Comparison of ENCODE assay signal across 1 cellular context in the genomic region with DNA sequence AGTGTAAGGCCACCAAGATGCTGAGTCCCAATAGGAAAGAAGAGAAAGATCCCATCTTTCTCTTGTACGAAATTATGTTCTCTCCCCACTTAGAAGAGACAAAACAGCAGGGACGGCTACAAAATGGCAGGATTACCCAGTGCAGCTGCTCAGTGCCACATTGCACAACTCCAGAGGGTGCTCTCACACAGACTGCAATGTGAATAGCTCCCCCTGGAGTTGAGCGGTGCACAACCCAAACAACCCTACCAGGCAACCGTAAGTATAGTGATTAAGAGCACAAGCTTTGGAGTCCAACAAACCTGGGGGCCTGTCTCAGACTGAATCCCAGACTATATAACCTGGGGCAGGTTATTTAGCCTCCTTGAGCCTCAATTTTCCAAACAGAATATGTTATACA.
TF ChIP-seq lines count a peak whose summit lies in the region.

No MANE protein-coding gene starts in this region.

TF ChIP-seq in HepG2, 621 proteins besides CTCF, POLR2A, EP300 and RAD21 (continued from another document and continues in another):
- TF ChIP-seq, protein P1, sequence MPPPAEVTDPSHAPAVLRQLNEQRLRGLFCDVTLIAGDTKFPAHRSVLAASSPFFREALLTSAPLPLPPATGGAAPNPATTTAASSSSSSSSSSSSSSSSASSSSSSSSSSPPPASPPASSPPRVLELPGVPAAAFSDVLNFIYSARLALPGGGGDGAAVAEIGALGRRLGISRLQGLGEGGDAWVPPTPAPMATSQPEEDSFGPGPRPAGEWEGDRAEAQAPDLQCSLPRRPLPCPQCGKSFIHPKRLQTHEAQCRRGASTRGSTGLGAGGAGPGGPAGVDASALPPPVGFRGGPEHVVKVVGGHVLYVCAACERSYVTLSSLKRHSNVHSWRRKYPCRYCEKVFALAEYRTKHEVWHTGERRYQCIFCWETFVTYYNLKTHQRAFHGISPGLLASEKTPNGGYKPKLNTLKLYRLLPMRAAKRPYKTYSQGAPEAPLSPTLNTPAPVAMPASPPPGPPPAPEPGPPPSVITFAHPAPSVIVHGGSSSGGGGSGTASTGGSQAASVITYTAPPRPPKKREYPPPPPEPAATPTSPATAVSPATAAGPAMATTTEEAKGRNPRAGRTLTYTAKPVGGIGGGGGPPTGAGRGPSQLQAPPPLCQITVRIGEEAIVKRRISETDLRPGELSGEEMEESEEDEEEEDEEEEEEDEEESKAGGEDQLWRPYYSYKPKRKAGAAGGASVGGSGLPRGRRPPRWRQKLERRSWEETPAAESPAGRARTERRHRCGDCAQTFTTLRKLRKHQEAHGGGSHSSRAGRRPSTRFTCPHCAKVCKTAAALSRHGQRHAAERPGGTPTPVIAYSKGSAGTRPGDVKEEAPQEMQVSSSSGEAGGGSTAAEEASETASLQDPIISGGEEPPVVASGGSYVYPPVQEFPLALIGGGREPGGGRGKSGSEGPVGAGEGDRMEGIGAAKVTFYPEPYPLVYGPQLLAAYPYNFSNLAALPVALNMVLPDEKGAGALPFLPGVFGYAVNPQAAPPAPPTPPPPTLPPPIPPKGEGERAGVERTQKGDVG (CRISPR knock-in tag; IDR thresholded peaks at IDR 0.05; ENCODE audit: borderline replicate concordance), result no peak
- TF ChIP-seq KDM5A (IDR thresholded peaks at IDR 0.05; ENCODE audit: borderline replicate concordance, low read length) (no peak), ZNF782 (CRISPR knock-in tag; IDR thresholded peaks at IDR 0.05; ENCODE audit: borderline replicate concordance) (no peak), ATF7 (IDR thresholded peaks at IDR 0.05) (no peak), ATF7 (CRISPR knock-in tag; IDR thresholded peaks at IDR 0.05) (no peak), SKI (IDR thresholded peaks at IDR 0.05; ENCODE audit: partially characterized antibody) (no peak), ZNF33B (CRISPR knock-in tag; IDR thresholded peaks at IDR 0.05) (no peak), RARA (CRISPR knock-in tag; IDR thresholded peaks at IDR 0.05) (peak; percentile 53; the same call in 1 of the 2 replicates), IRF2 (CRISPR knock-in tag; IDR thresholded peaks at IDR 0.05) (no peak), TCF12 (IDR thresholded peaks at IDR 0.05) (no peak), TCF12 (CRISPR knock-in tag; IDR thresholded peaks at IDR 0.05) (no peak), ZNF564 (CRISPR knock-in tag; IDR thresholded peaks at IDR 0.05) (no peak), SALL1 (CRISPR knock-in tag; IDR thresholded peaks at IDR 0.05) (peak; percentile 55; the same call in 1 of the 2 replicates), TCF7 (IDR thresholded peaks at IDR 0.05; ENCODE audit: low read depth) (no peak), PAX8 (CRISPR knock-in tag; IDR thresholded peaks at IDR 0.05; ENCODE audit: borderline replicate concordance) (no peak), SRSF4 (IDR thresholded peaks at IDR 0.05; ENCODE audit: low read depth, low read length, poor library complexity, severe bottlenecking) (no peak), CENPT (CRISPR knock-in tag; IDR thresholded peaks at IDR 0.05; ENCODE audit: low read depth) (no peak), ZNF510 (CRISPR knock-in tag; IDR thresholded peaks at IDR 0.05; ENCODE audit: low read depth) (no peak), NFKBIZ (CRISPR knock-in tag; IDR thresholded peaks at IDR 0.05) (no peak), SNAPC2 (CRISPR knock-in tag; IDR thresholded peaks at IDR 0.05) (no peak), GATA4 (IDR thresholded peaks at IDR 0.05; ENCODE audit: borderline replicate concordance, low read depth) (no peak), ZKSCAN8 (CRISPR knock-in tag; IDR thresholded peaks at IDR 0.05; ENCODE audit: borderline replicate concordance) (peak; percentile 73; the same call in 1 of the 2 replicates), ZBTB8A (CRISPR knock-in tag; IDR thresholded peaks at IDR 0.05; ENCODE audit: borderline replicate concordance, low read depth) (no peak), ARNTL (CRISPR knock-in tag; IDR thresholded peaks at IDR 0.05) (no peak), MAFG (CRISPR knock-in tag; IDR thresholded peaks at IDR 0.05) (no peak), ZNF230 (CRISPR knock-in tag; IDR thresholded peaks at IDR 0.05) (no peak), BCL6 (CRISPR knock-in tag; IDR thresholded peaks at IDR 0.05) (peak; percentile 64), ZNF605 (CRISPR knock-in tag; IDR thresholded peaks at IDR 0.05) (no peak), NR2F1 (CRISPR knock-in tag; IDR thresholded peaks at IDR 0.05) (0 out of 4 replicates have a peak, but pooled peaks of 1 of the 2 experiments have one; percentile 20), ZBTB42 (CRISPR knock-in tag; IDR thresholded peaks at IDR 0.05) (no peak), ZNF577 (CRISPR knock-in tag; IDR thresholded peaks at IDR 0.05; ENCODE audit: borderline replicate concordance, low read depth) (no peak)
- TF ChIP-seq, protein P2, sequence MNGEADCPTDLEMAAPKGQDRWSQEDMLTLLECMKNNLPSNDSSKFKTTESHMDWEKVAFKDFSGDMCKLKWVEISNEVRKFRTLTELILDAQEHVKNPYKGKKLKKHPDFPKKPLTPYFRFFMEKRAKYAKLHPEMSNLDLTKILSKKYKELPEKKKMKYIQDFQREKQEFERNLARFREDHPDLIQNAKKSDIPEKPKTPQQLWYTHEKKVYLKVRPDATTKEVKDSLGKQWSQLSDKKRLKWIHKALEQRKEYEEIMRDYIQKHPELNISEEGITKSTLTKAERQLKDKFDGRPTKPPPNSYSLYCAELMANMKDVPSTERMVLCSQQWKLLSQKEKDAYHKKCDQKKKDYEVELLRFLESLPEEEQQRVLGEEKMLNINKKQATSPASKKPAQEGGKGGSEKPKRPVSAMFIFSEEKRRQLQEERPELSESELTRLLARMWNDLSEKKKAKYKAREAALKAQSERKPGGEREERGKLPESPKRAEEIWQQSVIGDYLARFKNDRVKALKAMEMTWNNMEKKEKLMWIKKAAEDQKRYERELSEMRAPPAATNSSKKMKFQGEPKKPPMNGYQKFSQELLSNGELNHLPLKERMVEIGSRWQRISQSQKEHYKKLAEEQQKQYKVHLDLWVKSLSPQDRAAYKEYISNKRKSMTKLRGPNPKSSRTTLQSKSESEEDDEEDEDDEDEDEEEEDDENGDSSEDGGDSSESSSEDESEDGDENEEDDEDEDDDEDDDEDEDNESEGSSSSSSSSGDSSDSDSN (CRISPR knock-in tag; IDR thresholded peaks at IDR 0.05), result no peak
- TF ChIP-seq, protein P3, sequence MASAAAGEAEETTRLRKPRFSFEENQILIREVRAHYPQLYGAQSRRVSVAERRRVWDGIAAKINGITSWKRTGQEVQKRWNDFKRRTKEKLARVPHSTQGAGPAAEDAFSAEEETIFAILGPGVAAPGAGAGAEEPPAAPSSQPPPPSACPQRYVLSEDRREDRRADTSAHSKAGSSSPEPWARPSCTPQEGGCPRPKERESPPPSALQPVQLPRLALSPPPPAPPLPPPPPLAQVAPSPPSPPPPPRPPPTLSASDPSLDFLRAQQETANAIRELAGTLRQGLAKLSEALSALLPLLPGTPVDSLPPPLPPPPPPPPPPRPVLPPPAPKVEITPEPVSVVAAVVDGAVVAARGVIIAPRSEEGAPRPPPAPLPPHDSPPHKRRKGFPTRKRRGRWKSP (CRISPR knock-in tag; IDR thresholded peaks at IDR 0.05), result no peak
- TF ChIP-seq, protein P4, sequence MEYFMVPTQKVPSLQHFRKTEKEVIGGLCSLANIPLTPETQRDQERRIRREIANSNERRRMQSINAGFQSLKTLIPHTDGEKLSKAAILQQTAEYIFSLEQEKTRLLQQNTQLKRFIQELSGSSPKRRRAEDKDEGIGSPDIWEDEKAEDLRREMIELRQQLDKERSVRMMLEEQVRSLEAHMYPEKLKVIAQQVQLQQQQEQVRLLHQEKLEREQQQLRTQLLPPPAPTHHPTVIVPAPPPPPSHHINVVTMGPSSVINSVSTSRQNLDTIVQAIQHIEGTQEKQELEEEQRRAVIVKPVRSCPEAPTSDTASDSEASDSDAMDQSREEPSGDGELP (IDR thresholded peaks at IDR 0.05; ENCODE audit: borderline replicate concordance, low read depth), result peak; percentile 65; the same call in 1 of the 2 replicates
- TF ChIP-seq, protein P5, sequence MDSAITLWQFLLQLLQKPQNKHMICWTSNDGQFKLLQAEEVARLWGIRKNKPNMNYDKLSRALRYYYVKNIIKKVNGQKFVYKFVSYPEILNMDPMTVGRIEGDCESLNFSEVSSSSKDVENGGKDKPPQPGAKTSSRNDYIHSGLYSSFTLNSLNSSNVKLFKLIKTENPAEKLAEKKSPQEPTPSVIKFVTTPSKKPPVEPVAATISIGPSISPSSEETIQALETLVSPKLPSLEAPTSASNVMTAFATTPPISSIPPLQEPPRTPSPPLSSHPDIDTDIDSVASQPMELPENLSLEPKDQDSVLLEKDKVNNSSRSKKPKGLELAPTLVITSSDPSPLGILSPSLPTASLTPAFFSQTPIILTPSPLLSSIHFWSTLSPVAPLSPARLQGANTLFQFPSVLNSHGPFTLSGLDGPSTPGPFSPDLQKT (CRISPR knock-in tag; IDR thresholded peaks at IDR 0.05; ENCODE audit: borderline replicate concordance), result no peak
- TF ChIP-seq, protein P6, sequence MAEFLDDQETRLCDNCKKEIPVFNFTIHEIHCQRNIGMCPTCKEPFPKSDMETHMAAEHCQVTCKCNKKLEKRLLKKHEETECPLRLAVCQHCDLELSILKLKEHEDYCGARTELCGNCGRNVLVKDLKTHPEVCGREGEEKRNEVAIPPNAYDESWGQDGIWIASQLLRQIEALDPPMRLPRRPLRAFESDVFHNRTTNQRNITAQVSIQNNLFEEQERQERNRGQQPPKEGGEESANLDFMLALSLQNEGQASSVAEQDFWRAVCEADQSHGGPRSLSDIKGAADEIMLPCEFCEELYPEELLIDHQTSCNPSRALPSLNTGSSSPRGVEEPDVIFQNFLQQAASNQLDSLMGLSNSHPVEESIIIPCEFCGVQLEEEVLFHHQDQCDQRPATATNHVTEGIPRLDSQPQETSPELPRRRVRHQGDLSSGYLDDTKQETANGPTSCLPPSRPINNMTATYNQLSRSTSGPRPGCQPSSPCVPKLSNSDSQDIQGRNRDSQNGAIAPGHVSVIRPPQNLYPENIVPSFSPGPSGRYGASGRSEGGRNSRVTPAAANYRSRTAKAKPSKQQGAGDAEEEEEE (CRISPR knock-in tag; IDR thresholded peaks at IDR 0.05; ENCODE audit: borderline replicate concordance), result no peak
- TF ChIP-seq, protein P7, sequence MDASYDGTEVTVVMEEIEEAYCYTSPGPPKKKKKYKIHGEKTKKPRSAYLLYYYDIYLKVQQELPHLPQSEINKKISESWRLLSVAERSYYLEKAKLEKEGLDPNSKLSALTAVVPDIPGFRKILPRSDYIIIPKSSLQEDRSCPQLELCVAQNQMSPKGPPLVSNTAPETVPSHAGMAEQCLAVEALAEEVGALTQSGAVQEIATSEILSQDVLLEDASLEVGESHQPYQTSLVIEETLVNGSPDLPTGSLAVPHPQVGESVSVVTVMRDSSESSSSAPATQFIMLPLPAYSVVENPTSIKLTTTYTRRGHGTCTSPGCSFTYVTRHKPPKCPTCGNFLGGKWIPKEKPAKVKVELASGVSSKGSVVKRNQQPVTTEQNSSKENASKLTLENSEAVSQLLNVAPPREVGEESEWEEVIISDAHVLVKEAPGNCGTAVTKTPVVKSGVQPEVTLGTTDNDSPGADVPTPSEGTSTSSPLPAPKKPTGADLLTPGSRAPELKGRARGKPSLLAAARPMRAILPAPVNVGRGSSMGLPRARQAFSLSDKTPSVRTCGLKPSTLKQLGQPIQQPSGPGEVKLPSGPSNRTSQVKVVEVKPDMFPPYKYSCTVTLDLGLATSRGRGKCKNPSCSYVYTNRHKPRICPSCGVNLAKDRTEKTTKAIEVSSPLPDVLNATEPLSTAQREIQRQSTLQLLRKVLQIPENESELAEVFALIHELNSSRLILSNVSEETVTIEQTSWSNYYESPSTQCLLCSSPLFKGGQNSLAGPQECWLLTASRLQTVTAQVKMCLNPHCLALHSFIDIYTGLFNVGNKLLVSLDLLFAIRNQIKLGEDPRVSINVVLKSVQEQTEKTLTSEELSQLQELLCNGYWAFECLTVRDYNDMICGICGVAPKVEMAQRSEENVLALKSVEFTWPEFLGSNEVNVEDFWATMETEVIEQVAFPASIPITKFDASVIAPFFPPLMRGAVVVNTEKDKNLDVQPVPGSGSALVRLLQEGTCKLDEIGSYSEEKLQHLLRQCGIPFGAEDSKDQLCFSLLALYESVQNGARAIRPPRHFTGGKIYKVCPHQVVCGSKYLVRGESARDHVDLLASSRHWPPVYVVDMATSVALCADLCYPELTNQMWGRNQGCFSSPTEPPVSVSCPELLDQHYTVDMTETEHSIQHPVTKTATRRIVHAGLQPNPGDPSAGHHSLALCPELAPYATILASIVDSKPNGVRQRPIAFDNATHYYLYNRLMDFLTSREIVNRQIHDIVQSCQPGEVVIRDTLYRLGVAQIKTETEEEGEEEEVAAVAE (CRISPR knock-in tag; IDR thresholded peaks at IDR 0.05; ENCODE audit: borderline replicate concordance), result peak; percentile 52; the same call in 1 of the 2 replicates
- TF ChIP-seq, protein P8, sequence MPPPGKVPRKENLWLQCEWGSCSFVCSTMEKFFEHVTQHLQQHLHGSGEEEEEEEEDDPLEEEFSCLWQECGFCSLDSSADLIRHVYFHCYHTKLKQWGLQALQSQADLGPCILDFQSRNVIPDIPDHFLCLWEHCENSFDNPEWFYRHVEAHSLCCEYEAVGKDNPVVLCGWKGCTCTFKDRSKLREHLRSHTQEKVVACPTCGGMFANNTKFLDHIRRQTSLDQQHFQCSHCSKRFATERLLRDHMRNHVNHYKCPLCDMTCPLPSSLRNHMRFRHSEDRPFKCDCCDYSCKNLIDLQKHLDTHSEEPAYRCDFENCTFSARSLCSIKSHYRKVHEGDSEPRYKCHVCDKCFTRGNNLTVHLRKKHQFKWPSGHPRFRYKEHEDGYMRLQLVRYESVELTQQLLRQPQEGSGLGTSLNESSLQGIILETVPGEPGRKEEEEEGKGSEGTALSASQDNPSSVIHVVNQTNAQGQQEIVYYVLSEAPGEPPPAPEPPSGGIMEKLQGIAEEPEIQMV (CRISPR knock-in tag; IDR thresholded peaks at IDR 0.05; ENCODE audit: low read depth), result no peak
- TF ChIP-seq, protein P9, sequence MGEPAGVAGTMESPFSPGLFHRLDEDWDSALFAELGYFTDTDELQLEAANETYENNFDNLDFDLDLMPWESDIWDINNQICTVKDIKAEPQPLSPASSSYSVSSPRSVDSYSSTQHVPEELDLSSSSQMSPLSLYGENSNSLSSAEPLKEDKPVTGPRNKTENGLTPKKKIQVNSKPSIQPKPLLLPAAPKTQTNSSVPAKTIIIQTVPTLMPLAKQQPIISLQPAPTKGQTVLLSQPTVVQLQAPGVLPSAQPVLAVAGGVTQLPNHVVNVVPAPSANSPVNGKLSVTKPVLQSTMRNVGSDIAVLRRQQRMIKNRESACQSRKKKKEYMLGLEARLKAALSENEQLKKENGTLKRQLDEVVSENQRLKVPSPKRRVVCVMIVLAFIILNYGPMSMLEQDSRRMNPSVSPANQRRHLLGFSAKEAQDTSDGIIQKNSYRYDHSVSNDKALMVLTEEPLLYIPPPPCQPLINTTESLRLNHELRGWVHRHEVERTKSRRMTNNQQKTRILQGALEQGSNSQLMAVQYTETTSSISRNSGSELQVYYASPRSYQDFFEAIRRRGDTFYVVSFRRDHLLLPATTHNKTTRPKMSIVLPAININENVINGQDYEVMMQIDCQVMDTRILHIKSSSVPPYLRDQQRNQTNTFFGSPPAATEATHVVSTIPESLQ (CRISPR knock-in tag; conservative IDR thresholded peaks at IDR 0.05), result no peak
- TF ChIP-seq, protein P10, sequence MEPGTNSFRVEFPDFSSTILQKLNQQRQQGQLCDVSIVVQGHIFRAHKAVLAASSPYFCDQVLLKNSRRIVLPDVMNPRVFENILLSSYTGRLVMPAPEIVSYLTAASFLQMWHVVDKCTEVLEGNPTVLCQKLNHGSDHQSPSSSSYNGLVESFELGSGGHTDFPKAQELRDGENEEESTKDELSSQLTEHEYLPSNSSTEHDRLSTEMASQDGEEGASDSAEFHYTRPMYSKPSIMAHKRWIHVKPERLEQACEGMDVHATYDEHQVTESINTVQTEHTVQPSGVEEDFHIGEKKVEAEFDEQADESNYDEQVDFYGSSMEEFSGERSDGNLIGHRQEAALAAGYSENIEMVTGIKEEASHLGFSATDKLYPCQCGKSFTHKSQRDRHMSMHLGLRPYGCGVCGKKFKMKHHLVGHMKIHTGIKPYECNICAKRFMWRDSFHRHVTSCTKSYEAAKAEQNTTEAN (CRISPR knock-in tag; conservative IDR thresholded peaks at IDR 0.05), result no peak
